In the genomic region with DNA sequence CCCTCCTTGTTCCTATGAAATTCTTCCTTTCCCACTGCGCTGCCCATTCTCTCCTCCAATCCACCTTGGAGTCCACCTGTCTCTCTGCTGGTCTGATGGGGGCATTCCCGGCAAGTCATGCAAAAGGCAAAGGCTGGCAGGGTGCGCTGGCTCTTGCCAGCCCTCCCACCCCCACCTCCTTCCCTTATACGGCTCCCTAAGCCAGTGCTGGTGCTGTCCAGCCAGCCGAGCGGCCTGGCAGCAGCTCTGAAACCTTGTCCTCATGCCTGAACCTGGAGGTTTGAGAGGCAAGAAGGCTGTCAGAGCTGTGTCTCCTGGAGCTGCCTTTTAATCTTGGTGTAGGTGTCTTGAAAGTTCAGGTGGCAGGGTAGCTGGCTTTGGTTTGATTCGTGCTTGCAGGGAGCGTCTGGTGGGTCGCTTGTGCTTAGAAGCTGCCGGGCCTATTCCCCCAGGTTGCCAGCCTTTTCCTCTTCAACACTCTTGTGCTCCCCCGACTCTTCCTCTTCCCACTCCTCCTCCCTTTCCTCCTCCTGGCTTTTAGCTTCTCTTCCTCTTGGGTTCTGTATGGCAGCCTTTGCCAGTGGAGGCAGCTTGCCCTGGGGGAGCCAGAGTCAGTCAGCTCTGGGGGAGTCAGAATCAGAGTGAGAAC, we compare ENCODE assay signal across 9 cellular contexts. TPM values are rescaled to one million over a fixed set of nuclear protein-coding genes. Genes with fewer than 3 reads are reported as not detected.
DNase-seq lines count a peak whose midpoint lies in the region; ATAC-seq and TF ChIP-seq lines count a peak whose summit lies in the region.
"Had no signal": no experiment of that assay in that cellular context is flagged by ENCODE, and none has a peak within 500 bp of the region (broad histone marks: within the 10 kb centered on the region; RNA-seq: fewer than 3 reads in every experiment).

No MANE protein-coding gene starts in this region.

- intact Hi-C loops in HCT116 (cut with micrococcal nuclease) = no loop called here
- intact Hi-C loops in left ventricle myocardium superior (cut with micrococcal nuclease) = no loop called here
- intact Hi-C loops in psoas muscle (cut with DNase I) = loop anchor here in 1 of 2 donors (2.0 to 5.0 kb wide), 2 partner anchors 165 to 296 kb away; no protein-coding TSS in a partner anchor

- H3K27ac ChIP-seq in HCT116 (ENCODE audit: low read depth, low read length) = peak overlapping the region; percentile 21; the same call in 1 of the 2 replicates
- H3K27ac ChIP-seq in psoas muscle = no peak overlapping the region
- no peak overlapping the region for H3K27ac ChIP-seq in Karpas-422 (ENCODE audit: low read length)

- H3K9me2 ChIP-seq in HCT116 (ENCODE audit: insufficient read depth) (no peaks in the 10 kb centered on the region), Karpas-422 (replicated peaks; ENCODE audit: insufficient read depth, low read length) (no peaks in the 10 kb centered on the region)

- H4K20me1 ChIP-seq in HCT116 (ENCODE audit: insufficient read depth) (no peaks in the 10 kb centered on the region), Karpas-422 (ENCODE audit: insufficient read depth, low read depth, low read length) (0 out of 2 replicates have a peak, but pooled peaks cover 4% of the 10 kb centered on the region)

- no peak overlapping the region for H3K9ac ChIP-seq in HCT116 (ENCODE audit: low read length)
- H3K9ac ChIP-seq in Karpas-422 (ENCODE audit: low read length) = no peak overlapping the region

- DNase-seq in HCT116 (ENCODE audit: low read depth, low spot score) (no peak), left ventricle myocardium superior (no peak), psoas muscle (peak in 1 of 2 donors; percentile 25), Ammon's horn (ENCODE audit: low spot score) (no peak), Karpas-422 (no peak), MV-4-11 (lab: John Stamatoyannopoulos, UW) (no peak)
- peak in 1 of 2 donors; percentile 3 for DNase-seq in activated T-cell treated with anti-CD3 and anti-CD28 coated beads, Interleukin-2, amount 50 U/mL, for 72 hours
- DNase-seq: activated CD8-positive, alpha-beta memory T cell treated with anti-CD3 and anti-CD28 coated beads, Interleukin-2, amount 50 U/mL, for 4 hours had no signal

- H3K9me3 ChIP-seq in HCT116 (ENCODE audit: control insufficient read depth in 1 of 2, insufficient read depth in 1 of 2, low read depth in 1 of 2, low read length in 2 of 2) (no peaks in the 10 kb centered on the region), psoas muscle (no peaks in the 10 kb centered on the region), Karpas-422 (ENCODE audit: low read length) (no peaks in the 10 kb centered on the region)

- peaks cover 32% of the 10 kb centered on the region for H3K4me1 Mint-ChIP-seq in activated T-cell treated with anti-CD3 and anti-CD28 coated beads, Interleukin-2, amount 50 U/mL, for 72 hours (ENCODE audit: low read depth)

- no peaks in the 10 kb centered on the region for H3K9me3 Mint-ChIP-seq in activated T-cell treated with anti-CD3 and anti-CD28 coated beads, Interleukin-2, amount 50 U/mL, for 72 hours

- TF ChIP-seq POLR2A in HCT116 (IDR thresholded peaks at IDR 0.05; ENCODE audit: borderline replicate concordance, extremely low read depth, insufficient read depth, insufficient read length) = no peak

- ATAC-seq in HCT116 = no peak
- ATAC-seq in activated T-cell treated with anti-CD3 and anti-CD28 coated beads, Interleukin-2, amount 50 U/mL, for 72 hours (replicated peaks in 1 of 2) = no peak
- ATAC-seq in left ventricle myocardium superior = peak; percentile 59
- peak; percentile 42 to 70 (median 66) for ATAC-seq in psoas muscle
- ATAC-seq in HG03135 (IDR thresholded peaks at IDR 0.05; ENCODE audit: unreplicated experiment) = no peak

- H3K79me2 ChIP-seq in HCT116 (ENCODE audit: insufficient read depth, low read length) = no peaks in the 10 kb centered on the region
- no peaks in the 10 kb centered on the region for H3K79me2 ChIP-seq in Karpas-422 (ENCODE audit: low read length)

- H3K27me3 ChIP-seq in HCT116 (ENCODE audit: insufficient read depth, low read length) (peaks cover 4% of the 10 kb centered on the region; the same call in 1 of the 2 replicates), psoas muscle (ENCODE audit: insufficient read depth in 3 of 3, low read length in 2 of 3) (peaks cover 0 to 56% (median 4%) of the 10 kb centered on the region in 3 donors), Karpas-422 (ENCODE audit: low read length) (no peaks in the 10 kb centered on the region)

- CTCF ChIA-PET in HCT116 (lab: Charles Lee) = interaction anchor here (0.6 kb wide), 1 partner anchor 111 kb away, joined by 5 read pairs; no protein-coding TSS in a partner anchor

- H2AFZ ChIP-seq in HCT116 (ENCODE audit: low read depth, low read length, poor library complexity, severe bottlenecking) = peak overlapping the region; percentile 28
- H2AFZ ChIP-seq in Karpas-422 (ENCODE audit: low read length) = no peak overlapping the region

- H3K4me3 ChIP-seq in HCT116 (replicated peaks in 1 of 2; ENCODE audit: low read depth in 1 of 2, low read length in 2 of 2) (peak overlapping the region; percentile 28 to 40; a peak in 3 of 4 replicates), psoas muscle (peak overlapping the region; percentile 57), Karpas-422 (ENCODE audit: low read length) (no peak overlapping the region)

- H3K36me3 Mint-ChIP-seq in activated T-cell treated with anti-CD3 and anti-CD28 coated beads, Interleukin-2, amount 50 U/mL, for 72 hours (ENCODE audit: insufficient read depth in 2 of 2) = no peaks in the 10 kb centered on the region

- POLR2A ChIA-PET in HCT116 (lab: Charles Lee) = interaction anchor here (0.6 kb wide), 1 partner anchor 48 kb away, joined by 3 read pairs; no protein-coding TSS in a partner anchor

- 44 to 53% (median 45%) methylated on average over 11 of the region's 11 CpGs for WGBS in psoas muscle, 3 donors

- H3K4me1 ChIP-seq in HCT116 (ENCODE audit: control insufficient read depth in 1 of 2, insufficient read depth in 2 of 2, low read length in 2 of 2) (peaks cover 21 to 38% of the 10 kb centered on the region in 2 experiments), psoas muscle (peaks cover 21% of the 10 kb centered on the region), Karpas-422 (ENCODE audit: low read length) (no peaks in the 10 kb centered on the region)

- H3K36me3 ChIP-seq in HCT116 (ENCODE audit: control insufficient read depth in 1 of 2, insufficient read depth in 2 of 2, low read length in 2 of 2) = no peaks in the 10 kb centered on the region
- H3K36me3 ChIP-seq in psoas muscle (ENCODE audit: insufficient read depth in 1 of 2, low read depth in 1 of 2) = no peaks in the 10 kb centered on the region
- H3K36me3 ChIP-seq in Karpas-422 (ENCODE audit: insufficient read depth, low read length) = no peaks in the 10 kb centered on the region

- H3K4me2 ChIP-seq in HCT116 (ENCODE audit: low read length) (peak overlapping the region; percentile 79), Karpas-422 (ENCODE audit: low read depth, low read length, poor library complexity, severe bottlenecking) (no peak overlapping the region)

- H3K27me3 Mint-ChIP-seq in activated T-cell treated with anti-CD3 and anti-CD28 coated beads, Interleukin-2, amount 50 U/mL, for 72 hours (ENCODE audit: low read depth) = peaks cover 90% of the 10 kb centered on the region

- TF ChIP-seq CTCF in HCT116 (IDR thresholded peaks at IDR 0.05 in 2 of 3, conservative IDR thresholded peaks at IDR 0.05 in 1 of 3; ENCODE audit: borderline replicate concordance in 1 of 3, insufficient read depth in 1 of 3, low read depth in 2 of 3, low read length in 2 of 3) = no peak
- TF ChIP-seq CTCF in psoas muscle (IDR thresholded peaks at IDR 0.05) = no peak

- H3K27ac Mint-ChIP-seq in activated T-cell treated with anti-CD3 and anti-CD28 coated beads, Interleukin-2, amount 50 U/mL, for 72 hours = no peak overlapping the region

- no TSS peak for BruUV-seq in HCT116 (replicated peaks; lab: Mats Ljungman, UMichigan)

- RAD21 ChIA-PET in HCT116 (lab: Charles Lee; ENCODE audit: low non-redundant PET in 1 of 2, low total read pairs in 2 of 2, uncharacterized antibody in 2 of 2, unreplicated experiment in 2 of 2) = no interaction called here

- peak overlapping the region; percentile 82 to 88 for H3K4me3 Mint-ChIP-seq in activated T-cell treated with anti-CD3 and anti-CD28 coated beads, Interleukin-2, amount 50 U/mL, for 72 hours

- no peak for TF ChIP-seq RAD21 in HCT116 (IDR thresholded peaks at IDR 0.05; ENCODE audit: low read depth)

TF ChIP-seq in HCT116, 20 proteins besides CTCF, POLR2A, EP300 and RAD21 (continues in another document):
- TF ChIP-seq, protein P1, sequence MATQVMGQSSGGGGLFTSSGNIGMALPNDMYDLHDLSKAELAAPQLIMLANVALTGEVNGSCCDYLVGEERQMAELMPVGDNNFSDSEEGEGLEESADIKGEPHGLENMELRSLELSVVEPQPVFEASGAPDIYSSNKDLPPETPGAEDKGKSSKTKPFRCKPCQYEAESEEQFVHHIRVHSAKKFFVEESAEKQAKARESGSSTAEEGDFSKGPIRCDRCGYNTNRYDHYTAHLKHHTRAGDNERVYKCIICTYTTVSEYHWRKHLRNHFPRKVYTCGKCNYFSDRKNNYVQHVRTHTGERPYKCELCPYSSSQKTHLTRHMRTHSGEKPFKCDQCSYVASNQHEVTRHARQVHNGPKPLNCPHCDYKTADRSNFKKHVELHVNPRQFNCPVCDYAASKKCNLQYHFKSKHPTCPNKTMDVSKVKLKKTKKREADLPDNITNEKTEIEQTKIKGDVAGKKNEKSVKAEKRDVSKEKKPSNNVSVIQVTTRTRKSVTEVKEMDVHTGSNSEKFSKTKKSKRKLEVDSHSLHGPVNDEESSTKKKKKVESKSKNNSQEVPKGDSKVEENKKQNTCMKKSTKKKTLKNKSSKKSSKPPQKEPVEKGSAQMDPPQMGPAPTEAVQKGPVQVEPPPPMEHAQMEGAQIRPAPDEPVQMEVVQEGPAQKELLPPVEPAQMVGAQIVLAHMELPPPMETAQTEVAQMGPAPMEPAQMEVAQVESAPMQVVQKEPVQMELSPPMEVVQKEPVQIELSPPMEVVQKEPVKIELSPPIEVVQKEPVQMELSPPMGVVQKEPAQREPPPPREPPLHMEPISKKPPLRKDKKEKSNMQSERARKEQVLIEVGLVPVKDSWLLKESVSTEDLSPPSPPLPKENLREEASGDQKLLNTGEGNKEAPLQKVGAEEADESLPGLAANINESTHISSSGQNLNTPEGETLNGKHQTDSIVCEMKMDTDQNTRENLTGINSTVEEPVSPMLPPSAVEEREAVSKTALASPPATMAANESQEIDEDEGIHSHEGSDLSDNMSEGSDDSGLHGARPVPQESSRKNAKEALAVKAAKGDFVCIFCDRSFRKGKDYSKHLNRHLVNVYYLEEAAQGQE (IDR thresholded peaks at IDR 0.05; ENCODE audit: low read depth) = no peak
- TF ChIP-seq EZH2 (IDR thresholded peaks at IDR 0.05) = no peak

RNA-seq across cellular contexts. Expression of a gene that starts 0.7 kb away (rescaled TPM):
- 2.6 TPM for total RNA-seq in HCT116 (2021; ENCODE audit: unreplicated experiment)
- 3.6 and 4.1 TPM in 2 replicates for polyA plus RNA-seq in HCT116 (2012)
- under 1 TPM in 1 of 2 donors, not detected in 1; 0.12 TPM for total RNA-seq in activated T-cell treated with anti-CD3 and anti-CD28 coated beads, Interleukin-2, amount 50 U/mL, for 72 hours
- not detected for total RNA-seq in left ventricle myocardium superior
- total RNA-seq in psoas muscle = 10 to 100 TPM in 1 of 4 donors, 1 to 10 TPM in 2, under 1 TPM in 1; 0.95 to 19.1 (median 3.2) TPM
- 1 to 10 TPM in 2 of 3 donors, under 1 TPM in 1; 0.62 to 6.0 (median 1.2) TPM for polyA plus RNA-seq in psoas muscle
- not detected in 2 replicates for total RNA-seq in Karpas-422 (2014; rRNA removed; shearing (Covaris generic); ENCODE audit: low replicate concordance)

Comparison
In these comparisons a context has a peak if more than half of its experiments do, and no peak if none do; other contexts are left out.
1. ATAC-seq: peak in left ventricle myocardium superior (single experiment) and psoas muscle (4 of 4); none in HCT116 (single experiment), activated T-cell treated with anti-CD3 and anti-CD28 coated beads, Interleukin-2, amount 50 U/mL, for 72 hours (0 of 2) and HG03135 (single experiment).